In genomic region chr19:54172764-54173699, GRCh38 we compare ENCODE assay signal across 8 cellular contexts. TPM values are rescaled to one million over a fixed set of nuclear protein-coding genes. Genes with fewer than 3 reads are reported as not detected.
A peak's percentile ranks its signal among the peaks of the same experiment; 100 is the strongest.
DNase-seq lines count a peak whose midpoint lies in the region; ATAC-seq and TF ChIP-seq lines count a peak whose summit lies in the region.

TSS of gene TMC4 (minus strand) at chr19:54173160. CDS start at chr19:54173117, 43 bp downstream.

- no peaks in the 10 kb centered on the region for H4K20me1 ChIP-seq in osteoblast (ENCODE audit: insufficient read depth, low read length)

- H3K4me3 ChIP-seq in osteoblast (ENCODE audit: insufficient read depth, low read length) (no peak within 1 kb of the TSS), coronary artery (no peak within 1 kb of the TSS)

- POLR2A ChIA-PET in GM10248 (lab: Yijun Ruan, JAX), result interaction anchor here (0.6 to 1.4 kb wide), 3 partner anchors 9 to 35 kb away, joined by 4 to 5 read pairs (median 4); partner anchors contain the start of gene MBOAT7

- H3K27ac Mint-ChIP-seq in activated naive CD8-positive, alpha-beta T cell treated with anti-CD3 and anti-CD28 coated beads for 36 hours, result no peak within 1 kb of the TSS
- no peak within 1 kb of the TSS for H3K27ac Mint-ChIP-seq in activated T-helper 17 cell treated with anti-CD3 and anti-CD28 coated beads, Interleukin-2, amount 50 U/mL, for 72 hours

- no peak for ATAC-seq in activated T-helper 17 cell treated with anti-CD3 and anti-CD28 coated beads, Interleukin-2, amount 50 U/mL, for 72 hours (replicated peaks)

- peaks cover 10% of the 10 kb centered on the region for H3K36me3 Mint-ChIP-seq in activated naive CD8-positive, alpha-beta T cell treated with anti-CD3 and anti-CD28 coated beads for 36 hours
- peaks cover 18% of the 10 kb centered on the region for H3K36me3 Mint-ChIP-seq in activated T-helper 17 cell treated with anti-CD3 and anti-CD28 coated beads, Interleukin-2, amount 50 U/mL, for 72 hours (ENCODE audit: low read depth)

- H3K9me3 ChIP-seq in osteoblast (ENCODE audit: low read depth, low read length), result no peaks in the 10 kb centered on the region

- no peak within 1 kb of the TSS for H2AFZ ChIP-seq in osteoblast (ENCODE audit: low read length)

- H3K27ac ChIP-seq in epithelial cell of prostate, result peak within 1 kb of the TSS; percentile 74
- H3K27ac ChIP-seq in osteoblast (ENCODE audit: low read depth, low read length), result no peak within 1 kb of the TSS
- H3K27ac ChIP-seq in substantia nigra (ENCODE audit: low read depth, low read length, poor library complexity, severe bottlenecking), result no peak within 1 kb of the TSS
- H3K27ac ChIP-seq in coronary artery, result no peak within 1 kb of the TSS

- peaks cover 5% of the 10 kb centered on the region for H3K4me1 Mint-ChIP-seq in activated naive CD8-positive, alpha-beta T cell treated with anti-CD3 and anti-CD28 coated beads for 36 hours
- no peaks in the 10 kb centered on the region for H3K4me1 Mint-ChIP-seq in activated T-helper 17 cell treated with anti-CD3 and anti-CD28 coated beads, Interleukin-2, amount 50 U/mL, for 72 hours

- H3K9me3 Mint-ChIP-seq in activated naive CD8-positive, alpha-beta T cell treated with anti-CD3 and anti-CD28 coated beads for 36 hours, result no peaks in the 10 kb centered on the region
- no peaks in the 10 kb centered on the region for H3K9me3 Mint-ChIP-seq in activated T-helper 17 cell treated with anti-CD3 and anti-CD28 coated beads, Interleukin-2, amount 50 U/mL, for 72 hours

- no peaks in the 10 kb centered on the region for H3K27me3 ChIP-seq in osteoblast (ENCODE audit: insufficient read depth, low read length)

- H3K4me2 ChIP-seq in osteoblast (ENCODE audit: insufficient read depth, low read length), result no peak within 1 kb of the TSS

- DNase-seq in GM10248 (ENCODE audit: extremely low spot score) (no peak), NCI-H2171 treated with DMSO at 0.1 percent for 48 hours (lab: John Stamatoyannopoulos, UW) (peak; percentile 34), epithelial cell of prostate (ENCODE audit: low read depth, low spot score) (no peak), osteoblast (ENCODE audit: insufficient read length, low spot score, missing footprints) (peak; percentile 95), substantia nigra (lab: John Stamatoyannopoulos, UW) (no peak), coronary artery (ENCODE audit: low spot score) (no peak)
- no peak for DNase-seq in activated naive CD8-positive, alpha-beta T cell treated with anti-CD3 and anti-CD28 coated beads for 36 hours

- H3K36me3 ChIP-seq in osteoblast (ENCODE audit: insufficient read depth, low read length), result peaks cover 10% of the 10 kb centered on the region

- H3K79me2 ChIP-seq in osteoblast (ENCODE audit: insufficient read depth, low read length), result no peaks in the 10 kb centered on the region

- H3K4me1 ChIP-seq in osteoblast (ENCODE audit: insufficient read depth, low read length), result peaks cover 2% of the 10 kb centered on the region

- H3K27me3 Mint-ChIP-seq in activated naive CD8-positive, alpha-beta T cell treated with anti-CD3 and anti-CD28 coated beads for 36 hours, result no peaks in the 10 kb centered on the region
- no peaks in the 10 kb centered on the region for H3K27me3 Mint-ChIP-seq in activated T-helper 17 cell treated with anti-CD3 and anti-CD28 coated beads, Interleukin-2, amount 50 U/mL, for 72 hours

- CTCF ChIA-PET in GM10248 (lab: Yijun Ruan, JAX), result interaction anchor here (1.1 to 1.8 kb wide), 5 partner anchors 9 to 59 kb away, joined by 3 to 7 read pairs (median 4); partner anchors contain the start of gene MBOAT7

- TF ChIP-seq CTCF in GM10248 (IDR thresholded peaks at IDR 0.05; ENCODE audit: control extremely low read depth, extremely low read depth, low read depth, missing control alignments) (peak; percentile 9), osteoblast (IDR thresholded peaks at IDR 0.05; ENCODE audit: extremely low read depth, low read depth, low read length) (no peak), coronary artery (IDR thresholded peaks at IDR 0.05) (no peak)

- no peak within 1 kb of the TSS for H3K4me3 Mint-ChIP-seq in activated naive CD8-positive, alpha-beta T cell treated with anti-CD3 and anti-CD28 coated beads for 36 hours
- no peak within 1 kb of the TSS for H3K4me3 Mint-ChIP-seq in activated T-helper 17 cell treated with anti-CD3 and anti-CD28 coated beads, Interleukin-2, amount 50 U/mL, for 72 hours

RNA-seq across cellular contexts. Expression of gene TMC4, which starts in this region (rescaled TPM):
- 0.29 and 0.72 TPM in 2 replicates for total RNA-seq in osteoblast
- total RNA-seq in activated naive CD8-positive, alpha-beta T cell treated with anti-CD3 and anti-CD28 coated beads for 36 hours, result not detected
- total RNA-seq in activated T-helper 17 cell treated with anti-CD3 and anti-CD28 coated beads, Interleukin-2, amount 50 U/mL, for 72 hours, result 1 to 10 TPM; 1.0 to 1.1 TPM

Comparison
In these comparisons a context has a peak if more than half of its experiments do, and no peak if none do; other contexts are left out.
1. Peak in DNase-seq in osteoblast; RNA of the gene not detected or under 1 TPM.